19 cellular contexts compared by ENCODE assay signal in the genomic region with DNA sequence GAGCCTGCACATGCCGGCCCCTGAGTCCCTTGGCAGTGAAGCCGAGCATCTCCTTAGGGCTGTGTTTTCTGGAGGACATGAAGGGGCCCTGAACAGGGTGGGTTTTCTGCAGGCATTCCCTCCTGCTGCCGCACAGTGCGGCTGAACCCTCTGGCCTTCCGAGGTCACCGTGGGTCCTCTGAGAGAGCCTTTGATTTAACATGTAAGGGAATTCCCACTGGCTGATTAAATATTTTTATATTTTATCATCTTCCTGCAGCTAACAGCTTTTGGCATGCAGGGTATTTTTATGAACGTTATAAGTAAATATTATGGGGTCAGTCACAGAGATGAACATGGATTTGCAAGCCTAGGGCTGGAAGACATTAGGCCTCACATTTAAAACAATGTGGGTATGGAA.
DNase-seq lines count a peak whose midpoint lies in the region; ATAC-seq and TF ChIP-seq lines count a peak whose summit lies in the region.
"Had no signal": no experiment of that assay in that cellular context is flagged by ENCODE, and none has a peak within 500 bp of the region (broad histone marks: within the 10 kb centered on the region; RNA-seq: fewer than 3 reads in every experiment).

No MANE protein-coding gene starts in this region.

- peak; percentile 12 for ATAC-seq in Right ventricle myocardium superior (ENCODE audit: poor library complexity)
- ATAC-seq in left lung, result peak; percentile 16
- no peak for ATAC-seq in HG02884 (IDR thresholded peaks at IDR 0.05; ENCODE audit: unreplicated experiment)
- ATAC-seq: activated CD4-positive, alpha-beta T cell treated with anti-CD3 and anti-CD28 coated beads for 36 hours; K562 had no signal

- H3K4me1 ChIP-seq in left lung (no peaks in the 10 kb centered on the region), uterus (no peaks in the 10 kb centered on the region)

- intact Hi-C loops in Right ventricle myocardium superior (cut with DNase I), result no loop called here
- intact Hi-C loops in cardiac septum (cut with DNase I), result loop anchor here (10.0 kb wide), 1 partner anchor 91 kb away; no protein-coding TSS in a partner anchor
- intact Hi-C loops in left lung (cut with DNase I), result no loop called here
- intact Hi-C loops in uterus (cut with DNase I; ENCODE audit: low total_unique reads), result no loop called here

- no peaks in the 10 kb centered on the region for H3K27me3 Mint-ChIP-seq in activated naive CD8-positive, alpha-beta T cell treated with anti-CD3 and anti-CD28 coated beads for 36 hours

- H3K4me3 ChIP-seq in left lung, result no peak overlapping the region
- no peak overlapping the region for H3K4me3 ChIP-seq in uterus
- H3K4me3 ChIP-seq: GM23248, K562, testis had no signal

- no peak overlapping the region for H3K27ac Mint-ChIP-seq in activated naive CD8-positive, alpha-beta T cell treated with anti-CD3 and anti-CD28 coated beads for 36 hours
- H3K27ac Mint-ChIP-seq: activated CD4-positive, alpha-beta T cell treated with anti-CD3 and anti-CD28 coated beads for 36 hours had no signal

- TF ChIP-seq POLR2A in uterus (IDR thresholded peaks at IDR 0.05), result no peak

- no peak overlapping the region for H3K4me3 Mint-ChIP-seq in activated naive CD8-positive, alpha-beta T cell treated with anti-CD3 and anti-CD28 coated beads for 36 hours
- H3K4me3 Mint-ChIP-seq: activated CD4-positive, alpha-beta T cell treated with anti-CD3 and anti-CD28 coated beads for 36 hours had no signal

- DNase-seq in Right ventricle myocardium superior (no peak), cardiac septum (ENCODE audit: low spot score) (no peak), dermis blood vessel endothelial cell (peak; percentile 83), left lung (peak in 1 of 2 donors; percentile 27), uterus (no peak), NCI-H1105 treated with DMSO at 0.1 percent for 48 hours (lab: John Stamatoyannopoulos, UW) (no peak)
- no peak for DNase-seq in activated naive CD8-positive, alpha-beta T cell treated with anti-CD3 and anti-CD28 coated beads for 36 hours
- DNase-seq: 8988T; activated CD4-positive, alpha-beta T cell treated with anti-CD3 and anti-CD28 coated beads for 36 hours; activated effector memory CD4-positive, alpha-beta T cell treated with Interleukin-2 at 50 U/mL for 16 hours; amygdala; NCI-H748 treated with DMSO at 0.1 percent for 48 hours; stimulated activated CD4-positive, alpha-beta T cell treated with anti-CD3 and anti-CD28 coated beads, Interleukin-4, amount 100 ng/mL, for 4 hours; stimulated activated CD8-positive, alpha-beta memory T cell treated with anti-CD3 and anti-CD28 coated beads, Interleukin-4, amount 100 ng/mL, for 48 hours; testis had no signal

- no peaks in the 10 kb centered on the region for H3K9me3 Mint-ChIP-seq in activated naive CD8-positive, alpha-beta T cell treated with anti-CD3 and anti-CD28 coated beads for 36 hours

- TF ChIP-seq CTCF in left lung (IDR thresholded peaks at IDR 0.05) (no peak), uterus (IDR thresholded peaks at IDR 0.05) (no peak)

- H3K36me3 Mint-ChIP-seq in activated naive CD8-positive, alpha-beta T cell treated with anti-CD3 and anti-CD28 coated beads for 36 hours, result no peaks in the 10 kb centered on the region

- H3K27ac ChIP-seq in left lung (no peak overlapping the region), uterus (peak overlapping the region; percentile 31 to 61)
- H3K27ac ChIP-seq: C4-2B, GM23248, testis had no signal

- H3K27me3 ChIP-seq in left lung (no peaks in the 10 kb centered on the region), uterus (no peaks in the 10 kb centered on the region)
- H3K27me3 ChIP-seq: testis had no signal

- H3K9me3 ChIP-seq in left lung (no peaks in the 10 kb centered on the region), uterus (no peaks in the 10 kb centered on the region)
- H3K9me3 ChIP-seq: testis had no signal

- no peaks in the 10 kb centered on the region for H3K36me3 ChIP-seq in left lung
- no peaks in the 10 kb centered on the region for H3K36me3 ChIP-seq in uterus

- H3K4me1 Mint-ChIP-seq in activated naive CD8-positive, alpha-beta T cell treated with anti-CD3 and anti-CD28 coated beads for 36 hours, result peaks cover 7% of the 10 kb centered on the region

Comparison
In these comparisons a context has a peak if more than half of its experiments do, and no peak if none do; other contexts are left out.
1. H3K27ac ChIP-seq: peak in uterus (2 of 2); none in left lung (0 of 2).